9 cellular contexts compared by ENCODE assay signal in the genomic region with DNA sequence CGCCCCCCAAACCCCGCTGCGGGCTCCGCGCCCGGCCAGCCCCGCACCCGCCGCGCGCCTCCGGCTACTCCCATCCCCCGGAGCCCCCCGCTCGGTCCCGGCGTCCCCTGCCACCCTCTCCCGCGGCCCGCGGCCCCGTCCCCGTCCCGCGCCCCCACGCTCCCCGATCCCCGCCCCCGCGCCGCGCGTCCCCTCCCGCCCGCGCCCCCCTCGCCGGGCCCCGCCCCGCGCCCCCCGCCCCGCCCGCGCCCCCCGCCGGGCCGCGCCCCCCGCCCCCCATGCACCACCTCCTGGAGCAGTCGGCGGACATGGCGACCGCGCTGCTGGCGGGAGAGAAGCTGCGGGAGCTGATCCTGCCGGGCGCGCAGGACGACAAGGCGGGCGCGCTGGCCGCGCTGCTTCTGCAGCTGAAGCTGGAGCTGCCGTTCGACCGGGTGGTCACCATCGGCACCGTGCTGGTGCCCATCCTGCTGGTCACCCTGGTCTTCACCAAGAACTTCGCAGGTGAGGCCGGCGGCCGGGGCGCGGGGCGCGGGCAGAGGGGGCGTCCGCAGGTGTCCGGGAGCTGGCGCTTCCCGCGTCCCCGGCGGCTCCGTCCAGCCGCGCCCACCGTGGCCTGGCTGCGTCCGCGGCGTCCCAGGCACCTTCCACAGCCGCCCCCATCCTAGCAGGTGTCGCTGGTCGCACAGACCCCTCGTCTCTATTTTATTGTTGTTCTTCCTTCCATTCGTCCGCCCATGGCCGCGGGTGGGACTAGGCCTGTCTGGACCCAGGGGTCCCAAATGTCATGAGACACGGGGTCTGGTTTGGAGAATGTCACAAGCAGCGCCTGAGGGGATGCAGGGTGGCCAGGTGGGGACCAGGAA. TPM values are rescaled to one million over a fixed set of nuclear protein-coding genes. Genes with fewer than 3 reads are reported as not detected.
DNase-seq lines count a peak whose midpoint lies in the region; ATAC-seq and TF ChIP-seq lines count a peak whose summit lies in the region.
"Had no signal": no experiment of that assay in that cellular context is flagged by ENCODE, and none has a peak within 500 bp of the region (broad histone marks: within the 10 kb centered on the region; RNA-seq: fewer than 3 reads in every experiment).

Gene PANX2 (plus strand): TSS at position 279 of the 866 bp plus-strand sequence. CDS start 0 bp downstream, at position 279.

- H3K4me3 ChIP-seq in iPS-18a (ENCODE audit: low read length) = peak within 1 kb of the TSS; percentile 58

- peaks cover 25% of the 10 kb centered on the region for H3K27me3 Mint-ChIP-seq in WTC11 (ENCODE audit: low read depth)
- H3K27me3 Mint-ChIP-seq in stimulated activated naive CD8-positive, alpha-beta T cell treated with anti-CD3 and anti-CD28 coated beads, Interleukin-15, Interleukin-2, amounts not matched to agents 100 ng/mL and 50 ng/mL, for 24 hours = peaks cover 29% of the 10 kb centered on the region

- no peak within 1 kb of the TSS for H3K27ac ChIP-seq in iPS-18a (ENCODE audit: low read length)

- peaks cover 3% of the 10 kb centered on the region; the same call in 1 of the 2 replicates for H3K4me1 Mint-ChIP-seq in WTC11
- peaks cover 9% of the 10 kb centered on the region for H3K4me1 Mint-ChIP-seq in stimulated activated naive CD8-positive, alpha-beta T cell treated with anti-CD3 and anti-CD28 coated beads, Interleukin-15, Interleukin-2, amounts not matched to agents 100 ng/mL and 50 ng/mL, for 24 hours (ENCODE audit: low read depth)

- no peaks in the 10 kb centered on the region for H3K9me3 ChIP-seq in iPS-18a (ENCODE audit: control insufficient read depth, low read depth, low read length)

- H3K4me1 ChIP-seq in iPS-18a (ENCODE audit: control insufficient read depth, low read depth, low read length) = no peaks in the 10 kb centered on the region

- H3K36me3 ChIP-seq in iPS-18a (ENCODE audit: control insufficient read depth, low read depth, low read length) = no peaks in the 10 kb centered on the region

- peak within 1 kb of the TSS; percentile 80 for H3K4me3 Mint-ChIP-seq in WTC11
- H3K4me3 Mint-ChIP-seq in stimulated activated naive CD8-positive, alpha-beta T cell treated with anti-CD3 and anti-CD28 coated beads, Interleukin-15, Interleukin-2, amounts not matched to agents 100 ng/mL and 50 ng/mL, for 24 hours = peak within 1 kb of the TSS; percentile 77

- POLR2A ChIA-PET in WTC11 (lab: Charles Lee) = no interaction called here

- H3K36me3 Mint-ChIP-seq in WTC11 = no peaks in the 10 kb centered on the region
- H3K36me3 Mint-ChIP-seq in stimulated activated naive CD8-positive, alpha-beta T cell treated with anti-CD3 and anti-CD28 coated beads, Interleukin-15, Interleukin-2, amounts not matched to agents 100 ng/mL and 50 ng/mL, for 24 hours (ENCODE audit: low read depth) = no peaks in the 10 kb centered on the region

- peaks cover 37% of the 10 kb centered on the region for H3K27me3 ChIP-seq in iPS-18a (ENCODE audit: control insufficient read depth, insufficient read depth, low read length)

- H3K9ac ChIP-seq in iPS-18a (ENCODE audit: low read length) = no peak within 1 kb of the TSS

- peak; percentile 54 for DNase-seq in NCI-H146 (lab: John Stamatoyannopoulos, UW)
- DNase-seq in NCI-H146 treated with DMSO at 0.1 percent for 48 hours (lab: John Stamatoyannopoulos, UW; ENCODE audit: unreplicated experiment) = no peak
- peak; percentile 44 for DNase-seq in WTC11 (ENCODE audit: low spot score)
- DNase-seq in amniotic stem cell (lab: John Stamatoyannopoulos, UW) = no peak
- DNase-seq in NCI-H446 (lab: John Stamatoyannopoulos, UW) = no peak
- DNase-seq in activated CD4-positive, CD25-positive, alpha-beta regulatory T cell treated with anti-CD3 and anti-CD28 coated beads, Interleukin-2, amount 50 U/mL, for 72 hours = no peak
- DNase-seq: DND-41 had no signal

- CTCF ChIA-PET in WTC11 (lab: Charles Lee) = interaction anchor here (0.8 to 1.5 kb wide), 6 partner anchors 19 to 140 kb away, joined by 3 to 8 read pairs (median 4); no protein-coding TSS in a partner anchor

- TF ChIP-seq CTCF in WTC11 (IDR thresholded peaks at IDR 0.05) = no peak

- H3K9me3 Mint-ChIP-seq in WTC11 = no peaks in the 10 kb centered on the region
- H3K9me3 Mint-ChIP-seq in stimulated activated naive CD8-positive, alpha-beta T cell treated with anti-CD3 and anti-CD28 coated beads, Interleukin-15, Interleukin-2, amounts not matched to agents 100 ng/mL and 50 ng/mL, for 24 hours = no peaks in the 10 kb centered on the region

- no peak within 1 kb of the TSS for H3K27ac Mint-ChIP-seq in WTC11
- peak within 1 kb of the TSS; percentile 67 for H3K27ac Mint-ChIP-seq in stimulated activated naive CD8-positive, alpha-beta T cell treated with anti-CD3 and anti-CD28 coated beads, Interleukin-15, Interleukin-2, amounts not matched to agents 100 ng/mL and 50 ng/mL, for 24 hours

- ATAC-seq in WTC11 = peak; percentile 33

TF ChIP-seq in WTC11, 78 proteins besides CTCF, POLR2A, EP300 and RAD21:
- TF ChIP-seq, protein P1, sequence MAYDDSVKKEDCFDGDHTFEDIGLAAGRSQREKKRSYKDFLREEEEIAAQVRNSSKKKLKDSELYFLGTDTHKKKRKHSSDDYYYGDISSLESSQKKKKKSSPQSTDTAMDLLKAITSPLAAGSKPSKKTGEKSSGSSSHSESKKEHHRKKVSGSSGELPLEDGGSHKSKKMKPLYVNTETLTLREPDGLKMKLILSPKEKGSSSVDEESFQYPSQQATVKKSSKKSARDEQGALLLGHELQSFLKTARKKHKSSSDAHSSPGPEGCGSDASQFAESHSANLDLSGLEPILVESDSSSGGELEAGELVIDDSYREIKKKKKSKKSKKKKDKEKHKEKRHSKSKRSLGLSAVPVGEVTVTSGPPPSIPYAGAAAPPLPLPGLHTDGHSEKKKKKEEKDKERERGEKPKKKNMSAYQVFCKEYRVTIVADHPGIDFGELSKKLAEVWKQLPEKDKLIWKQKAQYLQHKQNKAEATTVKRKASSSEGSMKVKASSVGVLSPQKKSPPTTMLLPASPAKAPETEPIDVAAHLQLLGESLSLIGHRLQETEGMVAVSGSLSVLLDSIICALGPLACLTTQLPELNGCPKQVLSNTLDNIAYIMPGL (CRISPR knock-in tag; IDR thresholded peaks at IDR 0.05) = no peak
- TF ChIP-seq KAT7 (CRISPR knock-in tag; IDR thresholded peaks at IDR 0.05; ENCODE audit: borderline replicate concordance) (no peak), JUN (CRISPR knock-in tag; IDR thresholded peaks at IDR 0.05) (no peak)
- TF ChIP-seq, protein P2, sequence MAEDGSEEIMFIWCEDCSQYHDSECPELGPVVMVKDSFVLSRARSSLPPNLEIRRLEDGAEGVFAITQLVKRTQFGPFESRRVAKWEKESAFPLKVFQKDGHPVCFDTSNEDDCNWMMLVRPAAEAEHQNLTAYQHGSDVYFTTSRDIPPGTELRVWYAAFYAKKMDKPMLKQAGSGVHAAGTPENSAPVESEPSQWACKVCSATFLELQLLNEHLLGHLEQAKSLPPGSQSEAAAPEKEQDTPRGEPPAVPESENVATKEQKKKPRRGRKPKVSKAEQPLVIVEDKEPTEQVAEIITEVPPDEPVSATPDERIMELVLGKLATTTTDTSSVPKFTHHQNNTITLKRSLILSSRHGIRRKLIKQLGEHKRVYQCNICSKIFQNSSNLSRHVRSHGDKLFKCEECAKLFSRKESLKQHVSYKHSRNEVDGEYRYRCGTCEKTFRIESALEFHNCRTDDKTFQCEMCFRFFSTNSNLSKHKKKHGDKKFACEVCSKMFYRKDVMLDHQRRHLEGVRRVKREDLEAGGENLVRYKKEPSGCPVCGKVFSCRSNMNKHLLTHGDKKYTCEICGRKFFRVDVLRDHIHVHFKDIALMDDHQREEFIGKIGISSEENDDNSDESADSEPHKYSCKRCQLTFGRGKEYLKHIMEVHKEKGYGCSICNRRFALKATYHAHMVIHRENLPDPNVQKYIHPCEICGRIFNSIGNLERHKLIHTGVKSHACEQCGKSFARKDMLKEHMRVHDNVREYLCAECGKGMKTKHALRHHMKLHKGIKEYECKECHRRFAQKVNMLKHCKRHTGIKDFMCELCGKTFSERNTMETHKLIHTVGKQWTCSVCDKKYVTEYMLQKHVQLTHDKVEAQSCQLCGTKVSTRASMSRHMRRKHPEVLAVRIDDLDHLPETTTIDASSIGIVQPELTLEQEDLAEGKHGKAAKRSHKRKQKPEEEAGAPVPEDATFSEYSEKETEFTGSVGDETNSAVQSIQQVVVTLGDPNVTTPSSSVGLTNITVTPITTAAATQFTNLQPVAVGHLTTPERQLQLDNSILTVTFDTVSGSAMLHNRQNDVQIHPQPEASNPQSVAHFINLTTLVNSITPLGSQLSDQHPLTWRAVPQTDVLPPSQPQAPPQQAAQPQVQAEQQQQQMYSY (CRISPR knock-in tag; IDR thresholded peaks at IDR 0.05) = peak; percentile 33; the same call in 1 of the 2 replicates

RNA-seq across cellular contexts. Expression of gene PANX2, which starts in this region (rescaled TPM):
- 10.2 to 10.7 TPM (median 10.3 TPM) in 3 replicates for total RNA-seq in WTC11 (2021)

Comparison
In these comparisons a context has a peak if more than half of its experiments do, and no peak if none do; other contexts are left out.
1. DNase-seq: peak in NCI-H146 (single experiment) and WTC11 (single experiment); none in NCI-H146 treated with DMSO at 0.1 percent for 48 hours (single experiment), amniotic stem cell (single experiment), NCI-H446 (0 of 2) and activated CD4-positive, CD25-positive, alpha-beta regulatory T cell treated with anti-CD3 and anti-CD28 coated beads, Interleukin-2, amount 50 U/mL, for 72 hours (single experiment).